ENCODE assay signal across 8 cellular contexts in genomic region chr17:55420067-55420775, GRCh38. TPM values are rescaled to one million over a fixed set of nuclear protein-coding genes. Genes with fewer than 3 reads are reported as not detected.
DNase-seq lines count a peak whose midpoint lies in the region; FAIRE-seq and TF ChIP-seq lines count a peak whose summit lies in the region.

No MANE protein-coding gene starts in this region.

- peak; percentile 19 for TF ChIP-seq POLR2A in GM15510 (IDR thresholded peaks at IDR 0.05; ENCODE audit: borderline replicate concordance, extremely low read depth, insufficient read length)
- no peak for TF ChIP-seq POLR2A in Peyer's patch (IDR thresholded peaks at IDR 0.05)
- no peak for TF ChIP-seq POLR2A in breast epithelium (IDR thresholded peaks at IDR 0.05)
- TF ChIP-seq POLR2A in vagina (IDR thresholded peaks at IDR 0.05): no peak

- H3K27me3 ChIP-seq in Peyer's patch: no peaks in the 10 kb centered on the region
- peaks cover 0 to 4% of the 10 kb centered on the region in 2 donors for H3K27me3 ChIP-seq in breast epithelium
- no peaks in the 10 kb centered on the region for H3K27me3 ChIP-seq in vagina

- H3K9me3 ChIP-seq in HEK293 (ENCODE audit: control insufficient read depth, insufficient read depth, low read depth, low read length): no peaks in the 10 kb centered on the region
- H3K9me3 ChIP-seq in Peyer's patch: no peaks in the 10 kb centered on the region
- no peaks in the 10 kb centered on the region for H3K9me3 ChIP-seq in breast epithelium
- no peaks in the 10 kb centered on the region for H3K9me3 ChIP-seq in vagina

- peaks cover 28% of the 10 kb centered on the region for H3K4me1 Mint-ChIP-seq in mesothelial cell of epicardium

- H3K9me3 Mint-ChIP-seq in mesothelial cell of epicardium: peaks cover 16% of the 10 kb centered on the region

- POLR2A ChIA-PET in HEK293 (lab: Yijun Ruan, JAX): no interaction called here

- peaks cover 0 to 6% of the 10 kb centered on the region in 2 experiments; a peak in 2 of 3 replicates for H3K36me3 ChIP-seq in HEK293 (ENCODE audit: control insufficient read depth in 2 of 2, insufficient read depth in 1 of 2, low read length in 2 of 2)
- H3K36me3 ChIP-seq in Peyer's patch: no peaks in the 10 kb centered on the region
- H3K36me3 ChIP-seq in breast epithelium: no peaks in the 10 kb centered on the region
- H3K36me3 ChIP-seq in vagina: no peaks in the 10 kb centered on the region

- peaks cover 1% of the 10 kb centered on the region for H3K27me3 Mint-ChIP-seq in mesothelial cell of epicardium (ENCODE audit: low read depth)

- peak overlapping the region; percentile 80 for H3K27ac Mint-ChIP-seq in mesothelial cell of epicardium

- no peak for FAIRE-seq in frontal cortex (lab: Jason Lieb, UNC)

- peaks cover 19% of the 10 kb centered on the region for H3K36me3 Mint-ChIP-seq in mesothelial cell of epicardium

- CTCF ChIA-PET in HEK293 (lab: Yijun Ruan, JAX): interaction anchor here (0.6 kb wide), 1 partner anchor 431 kb away, joined by 3 read pairs; no protein-coding TSS in a partner anchor

- H3K4me1 ChIP-seq in HEK293 (ENCODE audit: control insufficient read depth, insufficient read depth, low read length): peaks cover 7% of the 10 kb centered on the region
- peaks cover 0 to 8% (median 2%) of the 10 kb centered on the region in 4 donors for H3K4me1 ChIP-seq in Peyer's patch
- no peaks in the 10 kb centered on the region for H3K4me1 ChIP-seq in breast epithelium
- peaks cover 20% of the 10 kb centered on the region for H3K4me1 ChIP-seq in vagina

- H3K4me3 Mint-ChIP-seq in mesothelial cell of epicardium: peak overlapping the region; percentile 83

- intact Hi-C loops in breast epithelium (cut with DNase I; ENCODE audit: low total_unique reads): no loop called here
- intact Hi-C loops in vagina (cut with DNase I): no loop called here

- H3K27ac ChIP-seq in HEK293 (ENCODE audit: extremely low read depth, low read depth, low read length) (no peak overlapping the region; the same call in 1 of the 2 replicates), Peyer's patch (peak overlapping the region; percentile 90 to 92 (median 92)), breast epithelium (peak overlapping the region; percentile 87 to 91), vagina (no peak overlapping the region)

- peak overlapping the region; percentile 83 for H3K4me3 ChIP-seq in HEK293 (ENCODE audit: low read depth, low read length)
- peak overlapping the region; percentile 64 to 92 (median 88) for H3K4me3 ChIP-seq in Peyer's patch
- peak overlapping the region; percentile 76 to 97 (median 87) for H3K4me3 ChIP-seq in breast epithelium
- H3K4me3 ChIP-seq in vagina: peak overlapping the region; percentile 67 to 73

- TF ChIP-seq CTCF in HEK293 (tag by site-specific recombination; IDR thresholded peaks at IDR 0.05) (no peak), Peyer's patch (IDR thresholded peaks at IDR 0.05) (no peak), breast epithelium (IDR thresholded peaks at IDR 0.05) (no peak), mesothelial cell of epicardium (IDR thresholded peaks at IDR 0.05; ENCODE audit: unreplicated experiment) (no peak), vagina (IDR thresholded peaks at IDR 0.05) (no peak)

- DNase-seq in Peyer's patch: peak in 2 of 3 donors; percentile 57 to 69
- no peak for DNase-seq in breast epithelium (ENCODE audit: low spot score in 2 of 2)
- no peak for DNase-seq in mesothelial cell of epicardium (ENCODE audit: low spot score in 2 of 2, unreplicated experiment in 2 of 2)
- no peak for DNase-seq in vagina (ENCODE audit: extremely low spot score in 2 of 2)
- no peak for DNase-seq in mesenteric fat pad (ENCODE audit: low spot score)
- no peak for DNase-seq in frontal cortex (ENCODE audit: low spot score in 2 of 2)

TF ChIP-seq in HEK293, 187 proteins besides CTCF, POLR2A, EP300 and RAD21:
- TF ChIP-seq PRDM10 (tag by site-specific recombination; IDR thresholded peaks at IDR 0.05) (peak; percentile 57; the same call in 1 of the 2 replicates), ZNF335 (tag by site-specific recombination; conservative IDR thresholded peaks at IDR 0.05) (no peak)
TF ChIP-seq in HEK293: peak in this region for 1.

RNA-seq across cellular contexts. Expression of gene MMD, which starts 1.4 kb away (rescaled TPM):
- total RNA-seq in Peyer's patch: 10 to 100 TPM in 2 of 4 donors, 1 to 10 TPM in 2; 4.5 to 29.7 (median 14.3) TPM
- total RNA-seq in breast epithelium: 100 to 1,000 TPM in 1 of 3 donors, 10 to 100 TPM in 2; 28.0 to 140 (median 34.1) TPM
- 36.6 to 42.4 TPM (median 37.6 TPM) in 3 replicates for total RNA-seq in mesothelial cell of epicardium
- total RNA-seq in vagina: 16.7 TPM
- 190 TPM for total RNA-seq in mesenteric fat pad
- total RNA-seq in frontal cortex: 293 TPM

Comparison
In these comparisons a context has a peak if more than half of its experiments do, and no peak if none do; other contexts are left out.
1. H3K27ac ChIP-seq: peak in Peyer's patch (4 of 4) and breast epithelium (2 of 2); none in HEK293 (single experiment) and vagina (single experiment).
2. DNase-seq: peak in Peyer's patch (2 of 3); none in breast epithelium (0 of 2), mesothelial cell of epicardium (0 of 2), vagina (0 of 2), mesenteric fat pad (single experiment) and frontal cortex (0 of 2).
3. Peak in every context shown above with its lines, with median percentiles within 50 percentile points of each other: H3K4me3 ChIP-seq.